ENCODE assay signal across 23 cellular contexts in the genomic region with DNA sequence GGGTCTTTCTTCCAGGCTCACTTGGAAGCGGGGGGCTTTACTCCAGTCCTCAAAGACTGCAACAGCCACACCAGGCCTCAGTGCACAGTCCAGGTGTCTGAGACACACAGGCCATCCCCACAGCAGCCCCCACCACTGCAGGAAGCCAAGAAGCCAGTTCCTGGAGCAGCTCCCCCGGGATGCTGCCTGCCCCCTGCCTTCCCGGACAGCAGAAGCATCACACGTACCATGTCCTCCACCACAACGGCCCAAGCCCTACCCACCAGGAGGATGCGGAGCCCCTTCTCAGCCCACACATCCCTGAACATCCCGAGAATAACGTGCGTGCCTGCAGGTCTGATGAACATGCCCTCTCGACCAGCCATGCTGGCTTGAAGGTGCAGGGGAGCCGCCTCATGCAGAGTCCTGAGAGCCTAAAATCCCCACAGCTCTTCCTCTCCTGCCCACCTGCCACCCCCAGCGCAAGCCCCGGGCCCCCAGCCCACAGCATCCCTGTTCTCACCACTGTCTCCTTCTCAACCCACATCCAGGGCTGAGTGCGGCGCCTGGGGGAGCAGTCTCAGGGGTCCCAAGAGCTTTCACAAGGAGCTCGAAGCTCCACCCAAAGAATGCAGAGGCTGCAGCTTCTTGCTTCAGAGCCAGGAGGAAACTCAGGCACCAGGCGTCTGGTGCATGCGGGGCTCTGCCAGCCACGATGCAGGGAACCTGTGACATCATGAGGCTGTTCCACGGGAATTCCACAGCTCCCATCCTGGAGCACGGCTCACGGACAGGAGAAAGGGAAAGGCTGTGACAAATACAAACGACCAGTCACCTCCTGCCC.
"Had no signal": no experiment of that assay in that cellular context is flagged by ENCODE, and none has a peak within 500 bp of the region (broad histone marks: within the 10 kb centered on the region; RNA-seq: fewer than 3 reads in every experiment).

No MANE protein-coding gene starts in this region.

- FAIRE-seq: bronchial epithelial cell, endothelial cell of umbilical vein, TTC549 had no signal

- H3K36me3 ChIP-seq: esophagus muscularis mucosa, gastroesophageal sphincter, heart left ventricle had no signal

- H3K27ac Mint-ChIP-seq: activated B cell treated with CpG ODN at 0.5 μM for 24 hours; activated CD4-positive, alpha-beta memory T cell treated with anti-CD3 and anti-CD28 coated beads, Interleukin-2, amount 10 ng/mL, durations not matched to agents 7 days and 5 days; dendritic cell treated with granulocyte-macrophage colony-stimulating factor and Interleukin-4, amounts not matched to agents 40 ng/mL and 50 ng/mL, for 4 days; stimulated activated naive CD8-positive, alpha-beta T cell treated with anti-CD3 and anti-CD28 coated beads, Interleukin-15, Interleukin-2, amounts not matched to agents 100 ng/mL and 50 ng/mL, for 24 hours; T-helper 2 cell treated with Interferon-gamma antibody and Interleukin-4, amounts not matched to agents 5 μg/mL and 100 μg/mL, for 36 hours had no signal

- H3K4me1 Mint-ChIP-seq: activated B cell treated with CpG ODN at 0.5 μM for 24 hours had no signal

- H3K4me1 ChIP-seq: esophagus muscularis mucosa, gastroesophageal sphincter, heart left ventricle had no signal

- ATAC-seq: activated naive CD4-positive, alpha-beta T cell treated with anti-CD3 and anti-CD28 coated beads, Interleukin-2, amount 50 U/mL, for 72 hours; gastroesophageal sphincter; heart left ventricle; naive thymus-derived CD8-positive, alpha-beta T cell had no signal

- H3K27ac ChIP-seq: esophagus muscularis mucosa, gastroesophageal sphincter, heart left ventricle, SK-N-MC had no signal

- H3K27me3 Mint-ChIP-seq: activated B cell treated with CpG ODN at 0.5 μM for 24 hours; activated CD4-positive, alpha-beta memory T cell treated with anti-CD3 and anti-CD28 coated beads, Interleukin-2, amount 10 ng/mL, durations not matched to agents 7 days and 5 days; dendritic cell treated with granulocyte-macrophage colony-stimulating factor and Interleukin-4, amounts not matched to agents 40 ng/mL and 50 ng/mL, for 4 days; naive thymus-derived CD8-positive, alpha-beta T cell; stimulated activated naive CD8-positive, alpha-beta T cell treated with anti-CD3 and anti-CD28 coated beads, Interleukin-15, Interleukin-2, amounts not matched to agents 100 ng/mL and 50 ng/mL, for 24 hours had no signal

- H3K4me3 Mint-ChIP-seq: activated B cell treated with CpG ODN at 0.5 μM for 24 hours; activated CD4-positive, alpha-beta memory T cell treated with anti-CD3 and anti-CD28 coated beads, Interleukin-2, amount 10 ng/mL, durations not matched to agents 7 days and 5 days; dendritic cell treated with granulocyte-macrophage colony-stimulating factor and Interleukin-4, amounts not matched to agents 40 ng/mL and 50 ng/mL, for 4 days; naive thymus-derived CD8-positive, alpha-beta T cell; stimulated activated naive CD8-positive, alpha-beta T cell treated with anti-CD3 and anti-CD28 coated beads, Interleukin-15, Interleukin-2, amounts not matched to agents 100 ng/mL and 50 ng/mL, for 24 hours; T-helper 2 cell treated with Interferon-gamma antibody and Interleukin-4, amounts not matched to agents 5 μg/mL and 100 μg/mL, for 36 hours had no signal

- H3K4me3 ChIP-seq: esophagus muscularis mucosa, gastroesophageal sphincter, heart left ventricle, SK-N-MC had no signal

- DNase-seq: activated B cell treated with CpG ODN at 0.5 μM for 24 hours; activated CD4-positive, alpha-beta memory T cell treated with anti-CD3 and anti-CD28 coated beads, Interleukin-2, amount 10 ng/mL, durations not matched to agents 7 days and 5 days; activated CD4-positive, alpha-beta T cell treated with anti-CD3 and anti-CD28 coated beads for 48 hours; activated effector memory CD4-positive, alpha-beta T cell treated with Interleukin-2 at 50 U/mL for 16 hours; activated T-cell treated with anti-CD3 and anti-CD28 coated beads, Interleukin-2, amount 50 U/mL, for 48 hours; effector memory CD4-positive, alpha-beta T cell; kidney glomerular epithelial cell; mesenchymal stem cell; nucleus accumbens; stimulated activated CD4-positive, alpha-beta T cell treated with anti-CD3 and anti-CD28 coated beads, Interleukin-2, amount 100 ng/mL, for 24 hours; trophoblast cell had no signal
